ENCODE assay signal across 19 cellular contexts in genomic region chr10:33142290-33142689, GRCh38.
DNase-seq lines count a peak whose midpoint lies in the region; ATAC-seq, FAIRE-seq and TF ChIP-seq lines count a peak whose summit lies in the region.
"Had no signal": no experiment of that assay in that cellular context is flagged by ENCODE, and none has a peak within 500 bp of the region (broad histone marks: within the 10 kb centered on the region; RNA-seq: fewer than 3 reads in every experiment).

No MANE protein-coding gene starts in this region.

- H3K27me3 ChIP-seq in astrocyte (ENCODE audit: insufficient read depth, low read length) (no peaks in the 10 kb centered on the region), gastroesophageal sphincter (no peaks in the 10 kb centered on the region)
- H3K27me3 ChIP-seq: ovary had no signal

- no peak for TF ChIP-seq CTCF in astrocyte (IDR thresholded peaks at IDR 0.05; ENCODE audit: insufficient read depth, low read depth, low read length)
- no peak for TF ChIP-seq CTCF in gastroesophageal sphincter (IDR thresholded peaks at IDR 0.05)

- H3K36me3 ChIP-seq in astrocyte (ENCODE audit: insufficient read depth, low read length) (no peaks in the 10 kb centered on the region), gastroesophageal sphincter (no peaks in the 10 kb centered on the region)
- H3K36me3 ChIP-seq: lower lobe of right lung, ovary had no signal

- no peak overlapping the region for H3K9ac ChIP-seq in astrocyte (ENCODE audit: low read length)

- TF ChIP-seq POLR2A in gastroesophageal sphincter (IDR thresholded peaks at IDR 0.05) = no peak

- no peak overlapping the region for H3K4me3 ChIP-seq in astrocyte (ENCODE audit: insufficient read depth, low read depth, low read length)
- H3K4me3 ChIP-seq in gastroesophageal sphincter = no peak overlapping the region
- H3K4me3 ChIP-seq: lower lobe of right lung, ovary had no signal

- 57 to 77% methylated on average over 3 to 4 of the region's 4 CpGs for WGBS in gastroesophageal sphincter (ENCODE audit: low coverage in 1 of 2), 2 donors

- H3K27ac Mint-ChIP-seq in astrocyte (ENCODE audit: unreplicated experiment) = peak overlapping the region; percentile 88
- peak overlapping the region in 4 of 6 donors; percentile 18 to 86 (median 60) for H3K27ac Mint-ChIP-seq in immature natural killer cell

- H3K4me3 Mint-ChIP-seq in astrocyte (ENCODE audit: unreplicated experiment) = no peak overlapping the region
- H3K4me3 Mint-ChIP-seq in immature natural killer cell = no peak overlapping the region

- ATAC-seq in gastroesophageal sphincter (no peak), HG03135 (IDR thresholded peaks at IDR 0.05; ENCODE audit: unreplicated experiment) (no peak), GM21360 (IDR thresholded peaks at IDR 0.05; ENCODE audit: unreplicated experiment) (no peak)
- ATAC-seq: lower lobe of right lung had no signal

- H3K9me3 Mint-ChIP-seq in astrocyte (ENCODE audit: unreplicated experiment) (peaks cover 12% of the 10 kb centered on the region), immature natural killer cell (no peaks in the 10 kb centered on the region)

- no peak for TF ChIP-seq EP300 in gastroesophageal sphincter (IDR thresholded peaks at IDR 0.05)

- no peak overlapping the region for H2AFZ ChIP-seq in astrocyte (ENCODE audit: low read depth, low read length)

- H3K27ac ChIP-seq in astrocyte (ENCODE audit: low read depth, low read length) = peak overlapping the region; percentile 72
- H3K27ac ChIP-seq in gastroesophageal sphincter = no peak overlapping the region
- H3K27ac ChIP-seq: lower lobe of right lung, ovary had no signal

- peak; percentile 5 for DNase-seq in CD1c-positive myeloid dendritic cell (ENCODE audit: extremely low spot score)
- DNase-seq in OCI-M1 (lab: John Stamatoyannopoulos, UW) = peak; percentile 64
- no peak for DNase-seq in astrocyte (ENCODE audit: low read depth)
- DNase-seq in immature natural killer cell = no peak
- DNase-seq in epidermal melanocyte (ENCODE audit: insufficient read length, low spot score) = no peak
- DNase-seq: activated CD4-positive, alpha-beta T cell treated with anti-CD3 and anti-CD28 coated beads for 48 hours; activated naive CD4-positive, alpha-beta T cell treated with anti-CD3 and anti-CD28 coated beads, Interleukin-2, amount 50 U/mL, for 16 hours; dermis blood vessel endothelial cell; HCEC 1CT; lower lobe of right lung; NCI-H2081 treated with DMSO at 0.1 percent for 48 hours; NCI-H524; ovary; SHP77; stimulated activated CD4-positive, alpha-beta T cell treated with anti-CD3 and anti-CD28 coated beads, Interleukin-2, amount 100 ng/mL, for 24 hours; T1000 had no signal

- no peaks in the 10 kb centered on the region for H3K27me3 Mint-ChIP-seq in astrocyte (ENCODE audit: low read depth, unreplicated experiment)
- peaks cover 4 to 8% (median 7%) of the 10 kb centered on the region in 3 donors for H3K27me3 Mint-ChIP-seq in immature natural killer cell (ENCODE audit: low read depth in 3 of 3)

- H3K79me2 ChIP-seq in astrocyte (ENCODE audit: insufficient read depth, low read length) = no peaks in the 10 kb centered on the region

- peak overlapping the region; percentile 64 for H3K4me2 ChIP-seq in astrocyte (ENCODE audit: low read length)

- peak; percentile 5 for FAIRE-seq in astrocyte (lab: Jason Lieb, UNC)

- H3K4me1 ChIP-seq in astrocyte (ENCODE audit: insufficient read depth, low read length) = peaks cover 31% of the 10 kb centered on the region
- H3K4me1 ChIP-seq in gastroesophageal sphincter = no peaks in the 10 kb centered on the region
- H3K4me1 ChIP-seq: lower lobe of right lung had no signal

- peaks cover 29% of the 10 kb centered on the region for H3K4me1 Mint-ChIP-seq in astrocyte (ENCODE audit: low read depth, unreplicated experiment)
- H3K4me1 Mint-ChIP-seq in immature natural killer cell = peaks cover 50 to 65% of the 10 kb centered on the region in 2 donors

- peaks cover 1% of the 10 kb centered on the region for H3K36me3 Mint-ChIP-seq in astrocyte (ENCODE audit: low read depth, unreplicated experiment)
- no peaks in the 10 kb centered on the region for H3K36me3 Mint-ChIP-seq in immature natural killer cell

- H4K20me1 ChIP-seq in astrocyte (ENCODE audit: insufficient read depth, low read length) = no peaks in the 10 kb centered on the region

- no peaks in the 10 kb centered on the region for H3K9me3 ChIP-seq in astrocyte (ENCODE audit: insufficient read depth, low read depth, low read length)
- no peaks in the 10 kb centered on the region for H3K9me3 ChIP-seq in gastroesophageal sphincter
- H3K9me3 ChIP-seq: lower lobe of right lung, ovary had no signal

Comparison
In these comparisons a context has a peak if more than half of its experiments do, and no peak if none do; other contexts are left out.
1. DNase-seq: peak in CD1c-positive myeloid dendritic cell (single experiment) and OCI-M1 (single experiment); none in astrocyte (single experiment), immature natural killer cell (0 of 3) and epidermal melanocyte (single experiment).